Comparison of ENCODE assay signal across 9 cellular contexts in genomic region chr7:127251048-127251451, GRCh38. TPM values are rescaled to one million over a fixed set of nuclear protein-coding genes. Genes with fewer than 3 reads are reported as not detected.
DNase-seq lines count a peak whose midpoint lies in the region; ATAC-seq and TF ChIP-seq lines count a peak whose summit lies in the region.
"Had no signal": no experiment of that assay in that cellular context is flagged by ENCODE, and none has a peak within 500 bp of the region (broad histone marks: within the 10 kb centered on the region; RNA-seq: fewer than 3 reads in every experiment).

No MANE protein-coding gene starts in this region.

- H2AFZ ChIP-seq in neural progenitor cell (replicated peaks): no peak overlapping the region

- H3K27ac ChIP-seq in BLaER1 (no peak overlapping the region), dorsolateral prefrontal cortex (peak overlapping the region in 34 of 59 donors; percentile 2 to 76 (median 50)), neural progenitor cell (no peak overlapping the region)

- no peak for ATAC-seq in GM18517 (IDR thresholded peaks at IDR 0.05; ENCODE audit: unreplicated experiment)
- ATAC-seq: right cardiac atrium had no signal

- H3K4me3 ChIP-seq in BLaER1 (0 out of 2 replicates have a peak overlapping the region, but pooled peaks have one; percentile 78), dorsolateral prefrontal cortex (peak overlapping the region; percentile 56 to 97 (median 77)), neural progenitor cell (peak overlapping the region; percentile 79)

- H3K79me2 ChIP-seq in neural progenitor cell (ENCODE audit: low read depth): no peaks in the 10 kb centered on the region

- H3F3A ChIP-seq in neural progenitor cell (ENCODE audit: low read depth): peaks cover 16% of the 10 kb centered on the region

- TF ChIP-seq CTCF in GM20000 (IDR thresholded peaks at IDR 0.05; ENCODE audit: extremely low read depth, missing control alignments): no peak
- peak in 17 of 56 donors; percentile 3 to 44 (median 23) for TF ChIP-seq CTCF in dorsolateral prefrontal cortex (IDR thresholded peaks at IDR 0.05 in 54 of 56, conservative IDR thresholded peaks at IDR 0.05 in 2 of 56; ENCODE audit: low read depth in 1 of 56, partially characterized antibody in 56 of 56)
- no peak for TF ChIP-seq CTCF in neural progenitor cell (IDR thresholded peaks at IDR 0.05)

- no peaks in the 10 kb centered on the region for H3K9me3 Mint-ChIP-seq in neural progenitor cell

- H3K27me3 ChIP-seq in BLaER1 (peaks cover 57% of the 10 kb centered on the region), dorsolateral prefrontal cortex (peaks cover 0 to 5% (median 0%) of the 10 kb centered on the region in 45 donors), neural progenitor cell (peaks cover 100% of the 10 kb centered on the region)

- H3K4me1 ChIP-seq in BLaER1: peaks cover 25% of the 10 kb centered on the region
- H3K4me1 ChIP-seq in neural progenitor cell: peaks cover 6% of the 10 kb centered on the region

- H3K9ac ChIP-seq in BLaER1 (no peak overlapping the region), neural progenitor cell (no peak overlapping the region)

- intact Hi-C loops in dorsolateral prefrontal cortex (cut with DNase I): loop anchor here (5.0 kb wide), 5 partner anchors 96 to 449 kb away; partner anchors contain the start of genes ARF5 (in 1 of the 2), GCC1 (in 1 of the 2) and ZNF800 (in 1 of the 2)

- H3K4me3 Mint-ChIP-seq in neural progenitor cell: peak overlapping the region; percentile 77

- peak; percentile 16 for DNase-seq in GM20000 (ENCODE audit: low spot score)
- peak in 5 of 10 donors; percentile 24 to 55 (median 45) for DNase-seq in dorsolateral prefrontal cortex
- DNase-seq in neural progenitor cell (ENCODE audit: low spot score): peak; percentile 32
- DNase-seq in kidney glomerular epithelial cell (lab: John Stamatoyannopoulos, UW): no peak
- DNase-seq in NCI-H2227 treated with DMSO at 0.1 percent for 48 hours (lab: John Stamatoyannopoulos, UW): no peak
- DNase-seq in A172 (ENCODE audit: low spot score): no peak

- H3K36me3 ChIP-seq in BLaER1 (no peaks in the 10 kb centered on the region), neural progenitor cell (no peaks in the 10 kb centered on the region)

- H3K27ac Mint-ChIP-seq in neural progenitor cell: no peak overlapping the region

- H4K20me1 ChIP-seq in BLaER1 (peaks cover 23% of the 10 kb centered on the region), neural progenitor cell (ENCODE audit: low read depth) (peaks cover 20% of the 10 kb centered on the region)

- peaks cover 7% of the 10 kb centered on the region for H3K4me1 Mint-ChIP-seq in neural progenitor cell

- peaks cover 34% of the 10 kb centered on the region for H3K27me3 Mint-ChIP-seq in neural progenitor cell (ENCODE audit: insufficient read depth, low read depth)

- H3K9me3 ChIP-seq in BLaER1 (no peaks in the 10 kb centered on the region), neural progenitor cell (ENCODE audit: low read depth) (no peaks in the 10 kb centered on the region)

- H3K4me2 ChIP-seq in BLaER1: peak overlapping the region; percentile 99
- H3K4me2 ChIP-seq in neural progenitor cell: peak overlapping the region; percentile 99

- no peaks in the 10 kb centered on the region for H3K36me3 Mint-ChIP-seq in neural progenitor cell

RNA-seq across cellular contexts. Expression of gene GRM8, which starts 1.7 kb away (rescaled TPM):
- total RNA-seq in dorsolateral prefrontal cortex: 10 to 100 TPM in 114 of 120 experiments, 1 to 10 TPM in 6; 8.4 to 31.5 (median 19.4) TPM
- 0.62 and 1.6 TPM in 2 replicates for total RNA-seq in neural progenitor cell (ENCODE audit: low replicate concordance)
- not detected in 2 replicates for total RNA-seq in A172 (2014; rRNA removed; shearing (Covaris generic))
- total RNA-seq: right cardiac atrium had no signal

Comparison
In these comparisons a context has a peak if more than half of its experiments do, and no peak if none do; other contexts are left out.
1. H3K27ac ChIP-seq: peak in dorsolateral prefrontal cortex (34 of 59); none in BLaER1 (single experiment) and neural progenitor cell (single experiment).
2. DNase-seq: peak in GM20000 (single experiment) and neural progenitor cell (single experiment); none in kidney glomerular epithelial cell (single experiment), NCI-H2227 treated with DMSO at 0.1 percent for 48 hours (single experiment) and A172 (single experiment).
3. Peak in every context shown above with its lines, with median percentiles within 50 percentile points of each other: H3K4me3 ChIP-seq.